ENCODE assay signal across 8 cellular contexts in genomic region chr2:74206180-74206688, GRCh38. TPM values are rescaled to one million over a fixed set of nuclear protein-coding genes. Genes with fewer than 3 reads are reported as not detected.
A peak's percentile ranks its signal among the peaks of the same experiment; 100 is the strongest.
DNase-seq lines count a peak whose midpoint lies in the region; ATAC-seq and TF ChIP-seq lines count a peak whose summit lies in the region.

No MANE protein-coding gene starts in this region.

- H3K4me1 ChIP-seq in SJCRH30 = peaks cover 19% of the 10 kb centered on the region
- H3K4me1 ChIP-seq in neutrophil (ENCODE audit: control insufficient read depth in 1 of 2, insufficient read depth in 1 of 2, low read depth in 1 of 2, low read length in 1 of 2) = peaks cover 17 to 18% of the 10 kb centered on the region in 2 experiments

- TF ChIP-seq CTCF in neutrophil (IDR thresholded peaks at IDR 0.05) = no peak

- H3K27ac Mint-ChIP-seq in dendritic cell treated with granulocyte-macrophage colony-stimulating factor and Interleukin-4, amounts not matched to agents 40 ng/mL and 50 ng/mL, for 4 days = peak overlapping the region; percentile 91

- DNase-seq in NK-92 treated with Interleukin-12 subunit alpha and Interleukin-12 subunit beta, amount 100 ng/mL, for 24 hours (lab: John Stamatoyannopoulos, UW) = peak; percentile 73
- DNase-seq in NK-92 (lab: John Stamatoyannopoulos, UW; ENCODE audit: unreplicated experiment) (no peak), SJCRH30 (peak; percentile 63 to 73), retina (no peak), NCI-H748 (lab: John Stamatoyannopoulos, UW; ENCODE audit: unreplicated experiment) (no peak)

- peaks cover 93% of the 10 kb centered on the region for H3K36me3 Mint-ChIP-seq in dendritic cell treated with granulocyte-macrophage colony-stimulating factor and Interleukin-4, amounts not matched to agents 40 ng/mL and 50 ng/mL, for 4 days (ENCODE audit: low read depth)

- peaks cover 40% of the 10 kb centered on the region for H3K4me1 Mint-ChIP-seq in dendritic cell treated with granulocyte-macrophage colony-stimulating factor and Interleukin-4, amounts not matched to agents 40 ng/mL and 50 ng/mL, for 4 days (ENCODE audit: low read depth)

- H3K9me3 Mint-ChIP-seq in dendritic cell treated with granulocyte-macrophage colony-stimulating factor and Interleukin-4, amounts not matched to agents 40 ng/mL and 50 ng/mL, for 4 days = no peaks in the 10 kb centered on the region

- ATAC-seq in HG02885 (IDR thresholded peaks at IDR 0.05; ENCODE audit: poor library complexity, unreplicated experiment) = peak; percentile 80

- no peaks in the 10 kb centered on the region for H3K27me3 Mint-ChIP-seq in dendritic cell treated with granulocyte-macrophage colony-stimulating factor and Interleukin-4, amounts not matched to agents 40 ng/mL and 50 ng/mL, for 4 days

- H3K4me3 Mint-ChIP-seq in dendritic cell treated with granulocyte-macrophage colony-stimulating factor and Interleukin-4, amounts not matched to agents 40 ng/mL and 50 ng/mL, for 4 days = peak overlapping the region; percentile 57

- H3K4me3 ChIP-seq in SJCRH30 (no peak overlapping the region), neutrophil (ENCODE audit: low read depth in 1 of 2, low read length in 1 of 2) (peak overlapping the region in 1 of 2 experiments; percentile 1)

- H3K9me3 ChIP-seq in SJCRH30 (replicated peaks) (no peaks in the 10 kb centered on the region), neutrophil (no peaks in the 10 kb centered on the region)

- intact Hi-C loops in dendritic cell treated with granulocyte-macrophage colony-stimulating factor and Interleukin-4, amounts not matched to agents 40 ng/mL and 50 ng/mL, for 4 days (cut with micrococcal nuclease) = no loop called here

- H3K27me3 ChIP-seq in SJCRH30 (no peaks in the 10 kb centered on the region), neutrophil (no peaks in the 10 kb centered on the region)

- H3K36me3 ChIP-seq in SJCRH30 = peaks cover 57% of the 10 kb centered on the region
- peaks cover 11% of the 10 kb centered on the region for H3K36me3 ChIP-seq in neutrophil

- no peak overlapping the region for H3K27ac ChIP-seq in SJCRH30
- peak overlapping the region; percentile 62 for H3K27ac ChIP-seq in neutrophil

RNA-seq across cellular contexts. Expression of gene MTHFD2, which starts 7.8 kb away (rescaled TPM):
- total RNA-seq in SJCRH30 (2014; rRNA removed; shearing (Covaris generic)) = 210 and 236 TPM in 2 replicates

RNA-seq across cellular contexts. Expression of gene MOB1A, which starts 27.6 kb away (rescaled TPM):
- total RNA-seq in SJCRH30 (2014; rRNA removed; shearing (Covaris generic)) = 175 and 185 TPM in 2 replicates

RNA-seq across cellular contexts. Expression of gene BOLA3, which starts 58.5 kb away (rescaled TPM):
- 54.6 and 60.1 TPM in 2 replicates for total RNA-seq in SJCRH30 (2014; rRNA removed; shearing (Covaris generic))

Comparison
In these comparisons a context has a peak if more than half of its experiments do, and no peak if none do; other contexts are left out.
1. DNase-seq: peak in NK-92 treated with Interleukin-12 subunit alpha and Interleukin-12 subunit beta, amount 100 ng/mL, for 24 hours (single experiment) and SJCRH30 (2 of 2); none in NK-92 (single experiment), retina (single experiment) and NCI-H748 (single experiment).